ENCODE assay signal across 26 cellular contexts in the genomic region with DNA sequence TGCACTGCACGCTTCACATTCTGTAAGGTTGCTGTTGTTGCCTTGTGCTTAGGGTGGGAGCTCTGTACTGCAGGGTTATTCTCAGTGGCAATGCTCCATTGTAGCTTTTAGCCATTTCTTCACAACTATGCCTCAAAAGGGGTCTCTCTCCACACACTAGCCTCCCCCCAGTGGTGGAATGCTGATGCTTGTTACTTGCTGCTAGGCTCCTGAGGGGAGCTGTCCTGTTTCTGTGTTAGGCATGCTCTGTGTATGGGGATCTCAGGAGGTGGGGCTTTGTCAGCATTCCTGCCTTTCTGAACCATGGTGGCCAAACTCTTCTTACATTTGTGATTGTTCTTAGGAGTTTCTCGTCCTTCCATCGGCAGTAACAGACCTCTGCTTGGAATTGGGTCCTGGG.
"Had no signal": no experiment of that assay in that cellular context is flagged by ENCODE, and none has a peak within 500 bp of the region (broad histone marks: within the 10 kb centered on the region; RNA-seq: fewer than 3 reads in every experiment).

No MANE protein-coding gene starts in this region.

- FAIRE-seq: astrocyte, endothelial cell of umbilical vein, urothelium cell line had no signal

- H3K9me3 Mint-ChIP-seq: activated naive CD4-positive, alpha-beta T cell treated with anti-CD3 and anti-CD28 coated beads, Interleukin-2, amount 50 U/mL, for 24 hours; stimulated activated naive CD8-positive, alpha-beta T cell treated with anti-CD3 and anti-CD28 coated beads, Interleukin-15, Interleukin-2, amounts not matched to agents 100 ng/mL and 50 ng/mL, for 24 hours had no signal

- H3K9me3 ChIP-seq: breast epithelium, esophagus muscularis mucosa, left ventricle myocardium inferior, psoas muscle, tibial nerve had no signal

- H3K4me1 ChIP-seq: adrenal gland, breast epithelium, esophagus muscularis mucosa, tibial nerve had no signal

- H3K4me3 Mint-ChIP-seq: activated naive CD4-positive, alpha-beta T cell treated with anti-CD3 and anti-CD28 coated beads, Interleukin-2, amount 50 U/mL, for 24 hours; nephron progenitor cell; stimulated activated naive CD8-positive, alpha-beta T cell treated with anti-CD3 and anti-CD28 coated beads, Interleukin-15, Interleukin-2, amounts not matched to agents 100 ng/mL and 50 ng/mL, for 24 hours had no signal

- H3K27ac ChIP-seq: adrenal gland, breast epithelium, esophagus muscularis mucosa, left ventricle myocardium inferior, psoas muscle, skin epidermis, tibial nerve had no signal

- DNase-seq: activated CD4-positive, alpha-beta T cell treated with anti-CD3 and anti-CD28 coated beads, Interleukin-2, amount 50 U/mL, for 1 hour; activated CD4-positive, CD25-positive, alpha-beta regulatory T cell treated with anti-CD3 and anti-CD28 coated beads, Interleukin-2, amount 50 U/mL, for 72 hours; activated CD8-positive, alpha-beta memory T cell treated with anti-CD3 and anti-CD28 coated beads for 24 hours; activated CD8-positive, alpha-beta memory T cell treated with anti-CD3 and anti-CD28 coated beads, Interleukin-2, amount 50 U/mL, for 48 hours; activated effector memory CD4-positive, alpha-beta T cell treated with anti-CD3 and anti-CD28 coated beads, Interleukin-2, amount 50 U/mL, for 16 hours; activated T-cell treated with anti-CD3 and anti-CD28 coated beads, Interleukin-2, amount 50 U/mL, for 48 hours; adrenal gland; cerebellar nuclear complex; cortex of kidney; effector CD8-positive, alpha-beta T cell; left ventricle myocardium inferior; mammary epithelial cell; nephron progenitor cell; psoas muscle; right cardiac atrium; T-helper 1 cell; T1000 had no signal

- H3K27me3 Mint-ChIP-seq: activated naive CD4-positive, alpha-beta T cell treated with anti-CD3 and anti-CD28 coated beads, Interleukin-2, amount 50 U/mL, for 24 hours; stimulated activated naive CD8-positive, alpha-beta T cell treated with anti-CD3 and anti-CD28 coated beads, Interleukin-15, Interleukin-2, amounts not matched to agents 100 ng/mL and 50 ng/mL, for 24 hours had no signal

- ATAC-seq: psoas muscle, right cardiac atrium had no signal

- H3K27ac Mint-ChIP-seq: activated naive CD4-positive, alpha-beta T cell treated with anti-CD3 and anti-CD28 coated beads, Interleukin-2, amount 50 U/mL, for 24 hours; nephron progenitor cell; stimulated activated naive CD8-positive, alpha-beta T cell treated with anti-CD3 and anti-CD28 coated beads, Interleukin-15, Interleukin-2, amounts not matched to agents 100 ng/mL and 50 ng/mL, for 24 hours had no signal

- H3K36me3 ChIP-seq: adrenal gland, breast epithelium, esophagus muscularis mucosa, left ventricle myocardium inferior, tibial nerve had no signal

- H3K4me3 ChIP-seq: adrenal gland, breast epithelium, esophagus muscularis mucosa, left ventricle myocardium inferior, psoas muscle, skin epidermis, tibial nerve had no signal

- H3K27me3 ChIP-seq: adrenal gland, breast epithelium, esophagus muscularis mucosa, tibial nerve had no signal
